8 cellular contexts compared by ENCODE assay signal in the genomic region with DNA sequence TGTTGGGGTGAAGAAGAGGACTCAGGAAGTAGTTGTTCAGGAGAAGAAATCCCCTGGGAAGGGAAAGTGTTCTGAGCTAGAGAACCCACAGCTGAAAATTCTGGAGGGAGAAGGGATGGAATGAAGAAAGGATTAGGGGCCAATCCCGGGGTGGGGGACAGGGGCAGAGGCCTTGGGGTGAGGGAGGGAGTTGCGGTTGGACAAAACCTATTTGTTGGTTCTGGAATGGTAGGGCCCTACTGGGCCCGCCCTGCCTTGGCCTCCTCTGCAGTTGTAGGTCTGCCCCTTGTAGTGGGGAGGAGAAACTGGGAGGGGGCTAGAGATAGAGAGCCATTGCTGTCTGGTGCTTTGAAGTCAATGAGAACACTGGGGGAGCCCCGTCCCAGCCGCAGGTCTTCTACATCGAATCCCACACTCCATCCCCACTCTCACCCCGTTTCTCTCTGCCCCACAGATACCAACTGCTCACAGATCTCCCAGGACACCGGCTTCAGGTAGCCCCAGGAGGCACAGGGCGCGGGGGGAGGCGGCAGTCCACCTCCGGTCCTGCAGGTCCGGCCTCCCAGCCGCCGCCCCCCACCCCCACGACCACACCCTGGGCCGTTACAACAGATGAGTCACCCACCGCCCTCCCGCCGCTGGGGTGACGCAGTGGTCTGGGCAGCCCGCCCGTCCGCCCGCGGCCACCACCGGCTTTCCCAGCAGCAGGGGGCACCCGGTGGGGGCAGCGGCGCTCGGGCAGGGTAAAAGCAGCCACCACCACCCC. TPM values are rescaled to one million over a fixed set of nuclear protein-coding genes. Genes with fewer than 3 reads are reported as not detected.
DNase-seq lines count a peak whose midpoint lies in the region; ATAC-seq and TF ChIP-seq lines count a peak whose summit lies in the region.

No MANE protein-coding gene starts in this region.

- H3K4me3 ChIP-seq in mucosa of descending colon = peak overlapping the region; percentile 92

- H3K9me3 ChIP-seq in mucosa of descending colon = no peaks in the 10 kb centered on the region

- peak; percentile 43 for DNase-seq in SKM-1 treated with dmso at 0.1 percent for 144 hours (lab: John Stamatoyannopoulos, UW; ENCODE audit: unreplicated experiment)
- no peak for DNase-seq in SKM-1 (lab: John Stamatoyannopoulos, UW; ENCODE audit: unreplicated experiment)
- peak; percentile 68 for DNase-seq in NCI-H2196 (lab: John Stamatoyannopoulos, UW; ENCODE audit: unreplicated experiment)
- DNase-seq in activated CD8-positive, alpha-beta memory T cell treated with anti-CD3 and anti-CD28 coated beads, Interleukin-2, amount 50 U/mL, for 48 hours = peak; percentile 84
- DNase-seq in epidermal melanocyte (ENCODE audit: insufficient read length, low spot score) = peak; percentile 81
- peak; percentile 88 to 93 (median 91) for DNase-seq in mucosa of descending colon
- peak; percentile 21 to 66 for DNase-seq in stimulated activated CD8-positive, alpha-beta memory T cell treated with anti-CD3 and anti-CD28 coated beads, Interleukin-7, amount 100 ng/mL, for 4 hours (ENCODE audit: low read depth in 2 of 2)

- peaks cover 37% of the 10 kb centered on the region for H3K4me1 ChIP-seq in mucosa of descending colon (ENCODE audit: low read depth)

- no peaks in the 10 kb centered on the region for H3K36me3 ChIP-seq in mucosa of descending colon (ENCODE audit: low read depth)

- TF ChIP-seq CTCF in mucosa of descending colon (IDR thresholded peaks at IDR 0.05) = no peak

- ATAC-seq in mucosa of descending colon (peak; percentile 67), HG03460 (IDR thresholded peaks at IDR 0.05; ENCODE audit: unreplicated experiment) (no peak)

- intact Hi-C loops in mucosa of descending colon (cut with DNase I, micrococcal nuclease) = no loop called here

RNA-seq across cellular contexts. Expression of a gene that starts 1.1 kb away (rescaled TPM):
- 100 to 1,000 TPM; 137 to 296 (median 264) TPM for total RNA-seq in mucosa of descending colon

RNA-seq across cellular contexts. Expression of a gene that starts 21.2 kb away (rescaled TPM):
- 10 to 100 TPM; 21.5 to 70.8 (median 25.9) TPM for total RNA-seq in mucosa of descending colon

RNA-seq across cellular contexts. Expression of a gene that starts 24.2 kb away (rescaled TPM):
- total RNA-seq in mucosa of descending colon = under 1 TPM in 2 of 3 donors, not detected in 1; 0.36 to 0.57 TPM

RNA-seq across cellular contexts. Expression of a gene that starts 29.8 kb away (rescaled TPM):
- total RNA-seq in mucosa of descending colon = not detected
